ENCODE assay signal across 2 cellular contexts in genomic region chr1:240320645-240321044, GRCh38.
TF ChIP-seq lines count a peak whose summit lies in the region.

No MANE protein-coding gene starts in this region.

TF ChIP-seq in A549, 52 proteins besides CTCF, POLR2A, EP300 and RAD21 (continued from another document):
- TF ChIP-seq MAFK (IDR thresholded peaks at IDR 0.05; ENCODE audit: partially characterized antibody) (peak; percentile 27), FOSL2 (IDR thresholded peaks at IDR 0.05) (no peak), FOSL2 (CRISPR knock-in tag; IDR thresholded peaks at IDR 0.05) (no peak), SREBF2 (IDR thresholded peaks at IDR 0.05) (no peak)
TF ChIP-seq in A549: peak in this region for 1.

TF ChIP-seq in IMR-90, 13 proteins besides CTCF, POLR2A, EP300 and RAD21:
- TF ChIP-seq ELK1 (IDR thresholded peaks at IDR 0.05; ENCODE audit: borderline replicate concordance, low read depth, low read length) (no peak), MAFK (IDR thresholded peaks at IDR 0.05; ENCODE audit: low read depth, low read length) (peak; percentile 63), CHD1 (IDR thresholded peaks at IDR 0.05; ENCODE audit: low read depth, low read length) (no peak)
TF ChIP-seq in IMR-90: peak in this region for 1.
